16 cellular contexts compared by ENCODE assay signal in the genomic region with DNA sequence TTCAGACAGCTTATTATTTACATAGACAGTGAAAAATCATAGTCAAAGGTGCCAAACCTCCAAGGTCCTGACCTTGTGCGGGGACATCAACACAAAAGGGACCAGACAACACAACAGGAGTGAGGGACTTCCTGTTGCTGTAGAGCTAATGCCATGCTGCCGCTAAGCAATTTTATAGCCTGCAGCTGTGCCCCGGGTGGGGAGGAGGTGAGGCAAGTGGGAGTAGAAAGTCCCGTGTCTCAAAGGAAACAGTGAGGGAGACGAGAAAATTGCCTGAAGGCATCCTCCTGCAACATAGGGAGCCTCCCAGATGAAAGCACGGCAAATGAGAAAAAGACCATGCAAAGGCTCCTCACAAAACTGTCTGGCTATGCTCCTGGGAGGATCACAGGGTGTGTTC. TPM values are rescaled to one million over a fixed set of nuclear protein-coding genes. Genes with fewer than 3 reads are reported as not detected.
DNase-seq lines count a peak whose midpoint lies in the region; ATAC-seq and TF ChIP-seq lines count a peak whose summit lies in the region.
"Had no signal": no experiment of that assay in that cellular context is flagged by ENCODE, and none has a peak within 500 bp of the region (broad histone marks: within the 10 kb centered on the region; RNA-seq: fewer than 3 reads in every experiment).

No MANE protein-coding gene starts in this region.

- H3K4me1 ChIP-seq in prostate gland (replicated peaks) (no peaks in the 10 kb centered on the region), aorta (ENCODE audit: control insufficient read depth in 1 of 2, insufficient read depth in 2 of 2, low read length in 2 of 2) (no peaks in the 10 kb centered on the region)
- H3K4me1 ChIP-seq: neural progenitor cell had no signal

- no peak overlapping the region for H3K4me3 ChIP-seq in GM12865 (ENCODE audit: low read depth, low read length)
- H3K4me3 ChIP-seq in epithelial cell of esophagus (ENCODE audit: low read length) = no peak overlapping the region
- no peak overlapping the region for H3K4me3 ChIP-seq in prostate gland
- no peak overlapping the region for H3K4me3 ChIP-seq in aorta (ENCODE audit: low read length in 2 of 2)
- H3K4me3 ChIP-seq: neural progenitor cell, smooth muscle cell had no signal

- TF ChIP-seq POLR2A in prostate gland (IDR thresholded peaks at IDR 0.05) = no peak

- TF ChIP-seq CTCF in GM12865 (IDR thresholded peaks at IDR 0.05; ENCODE audit: insufficient read depth, low read depth, low read length, missing control alignments) (no peak), epithelial cell of esophagus (IDR thresholded peaks at IDR 0.05; ENCODE audit: insufficient read depth, low read depth, low read length, missing control alignments) (no peak), prostate gland (IDR thresholded peaks at IDR 0.05) (no peak)

- no peak overlapping the region for H3K27ac ChIP-seq in prostate gland
- H3K27ac ChIP-seq in aorta (ENCODE audit: low read depth in 1 of 2, low read length in 2 of 2) = no peak overlapping the region
- H3K27ac ChIP-seq: epithelial cell of prostate, neural progenitor cell had no signal

- no peaks in the 10 kb centered on the region for H3K36me3 ChIP-seq in prostate gland
- no peaks in the 10 kb centered on the region for H3K36me3 ChIP-seq in aorta (ENCODE audit: control insufficient read depth in 1 of 2, insufficient read depth in 2 of 2, low read length in 1 of 2)
- H3K36me3 ChIP-seq: neural progenitor cell had no signal

- intact Hi-C loops in sciatic nerve (cut with DNase I) = no loop called here
- intact Hi-C loops in prostate gland (cut with DNase I) = no loop called here
- intact Hi-C loops in aorta (cut with DNase I) = no loop called here

- H3K27me3 ChIP-seq in prostate gland (replicated peaks; ENCODE audit: insufficient read depth) = no peaks in the 10 kb centered on the region
- H3K27me3 ChIP-seq in aorta (ENCODE audit: control insufficient read depth in 1 of 2, insufficient read depth in 2 of 2, low read length in 1 of 2) = no peaks in the 10 kb centered on the region
- H3K27me3 ChIP-seq: neural progenitor cell had no signal

- 21% methylated on average over 6 of the region's 6 CpGs for WGBS in prostate gland
- 33% methylated on average over 6 of the region's 6 CpGs for WGBS in aorta, 2 donors

- H3K9me3 ChIP-seq in prostate gland = no peaks in the 10 kb centered on the region
- H3K9me3 ChIP-seq in aorta (ENCODE audit: control insufficient read depth, low read length) = peaks cover 1% of the 10 kb centered on the region
- H3K9me3 ChIP-seq: SK-N-SH had no signal

- ATAC-seq in sciatic nerve (peak; percentile 46), aorta (ENCODE audit: low FRiP score) (no peak)

- peak; percentile 2 for DNase-seq in GM12865 (ENCODE audit: low read depth)
- DNase-seq in NCI-H1436 (lab: John Stamatoyannopoulos, UW) = peak; percentile 15
- DNase-seq in epithelial cell of esophagus (ENCODE audit: low read depth) = peak; percentile 8
- DNase-seq in sciatic nerve (ENCODE audit: low spot score) = no peak
- no peak for DNase-seq in prostate gland (ENCODE audit: low spot score)
- DNase-seq in COLO829 (ENCODE audit: low spot score) = no peak
- DNase-seq in aorta = no peak
- DNase-seq: activated CD8-positive, alpha-beta memory T cell treated with anti-CD3 and anti-CD28 coated beads for 24 hours; activated naive CD4-positive, alpha-beta T cell treated with Interleukin-2 at 50 U/mL for 16 hours; CD8-positive, alpha-beta memory T cell; IMR-90; NCI-H1930; SK-N-SH had no signal

RNA-seq across cellular contexts. Expression of a gene that starts 58.8 kb away (rescaled TPM):
- 12.1 TPM for total RNA-seq in sciatic nerve
- 10 to 100 TPM; 20.4 to 20.8 TPM for total RNA-seq in prostate gland
- 10 to 100 TPM; 12.3 to 13.2 TPM for total RNA-seq in aorta
- polyA plus RNA-seq in aorta = 10 to 100 TPM in 1 of 2 donors, 1 to 10 TPM in 1; 6.9 to 13.9 TPM

Comparison
In these comparisons a context has a peak if more than half of its experiments do, and no peak if none do; other contexts are left out.
1. DNase-seq: peak in GM12865 (single experiment), NCI-H1436 (single experiment) and epithelial cell of esophagus (single experiment); none in sciatic nerve (single experiment), prostate gland (single experiment), COLO829 (single experiment) and aorta (0 of 2).